ENCODE assay signal across 1 cellular context in the genomic region with DNA sequence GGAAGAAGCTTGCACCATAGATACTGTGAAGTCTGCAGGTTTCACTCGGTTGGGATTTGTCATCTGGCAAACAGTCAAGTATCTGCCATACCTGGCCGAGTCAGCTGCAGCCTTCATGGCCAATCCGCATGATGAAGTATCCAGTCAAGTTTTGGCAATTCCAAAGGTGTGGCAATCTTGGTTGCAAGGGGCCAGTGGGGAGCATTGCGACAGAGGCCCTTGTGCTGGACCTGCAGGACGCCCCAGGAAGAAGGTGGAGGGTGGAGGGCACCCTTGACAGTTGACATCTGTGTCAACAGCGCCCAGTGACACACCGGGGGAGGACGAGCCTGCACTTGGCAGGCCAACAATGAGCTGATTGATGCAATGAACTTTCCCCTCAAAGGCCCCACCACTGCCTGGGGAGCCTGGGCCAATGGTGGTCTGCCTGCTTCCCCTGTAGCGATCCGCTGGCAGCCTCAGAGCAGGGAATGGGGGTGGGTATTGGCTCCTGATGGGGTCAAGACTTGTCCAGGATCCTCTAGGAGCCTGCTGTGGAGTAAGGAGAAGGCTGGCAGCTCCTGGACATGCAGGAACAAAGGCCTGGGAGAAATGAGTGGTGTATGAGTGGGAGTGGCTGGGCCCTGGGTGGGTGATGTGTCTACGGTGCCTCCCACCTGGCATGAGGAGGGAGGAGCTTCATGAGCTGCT.
TF ChIP-seq lines count a peak whose summit lies in the region.

No MANE protein-coding gene starts in this region.

TF ChIP-seq in HepG2, 621 proteins besides CTCF, POLR2A, EP300 and RAD21 (continued from another document and continues in another):
- TF ChIP-seq, protein P1, sequence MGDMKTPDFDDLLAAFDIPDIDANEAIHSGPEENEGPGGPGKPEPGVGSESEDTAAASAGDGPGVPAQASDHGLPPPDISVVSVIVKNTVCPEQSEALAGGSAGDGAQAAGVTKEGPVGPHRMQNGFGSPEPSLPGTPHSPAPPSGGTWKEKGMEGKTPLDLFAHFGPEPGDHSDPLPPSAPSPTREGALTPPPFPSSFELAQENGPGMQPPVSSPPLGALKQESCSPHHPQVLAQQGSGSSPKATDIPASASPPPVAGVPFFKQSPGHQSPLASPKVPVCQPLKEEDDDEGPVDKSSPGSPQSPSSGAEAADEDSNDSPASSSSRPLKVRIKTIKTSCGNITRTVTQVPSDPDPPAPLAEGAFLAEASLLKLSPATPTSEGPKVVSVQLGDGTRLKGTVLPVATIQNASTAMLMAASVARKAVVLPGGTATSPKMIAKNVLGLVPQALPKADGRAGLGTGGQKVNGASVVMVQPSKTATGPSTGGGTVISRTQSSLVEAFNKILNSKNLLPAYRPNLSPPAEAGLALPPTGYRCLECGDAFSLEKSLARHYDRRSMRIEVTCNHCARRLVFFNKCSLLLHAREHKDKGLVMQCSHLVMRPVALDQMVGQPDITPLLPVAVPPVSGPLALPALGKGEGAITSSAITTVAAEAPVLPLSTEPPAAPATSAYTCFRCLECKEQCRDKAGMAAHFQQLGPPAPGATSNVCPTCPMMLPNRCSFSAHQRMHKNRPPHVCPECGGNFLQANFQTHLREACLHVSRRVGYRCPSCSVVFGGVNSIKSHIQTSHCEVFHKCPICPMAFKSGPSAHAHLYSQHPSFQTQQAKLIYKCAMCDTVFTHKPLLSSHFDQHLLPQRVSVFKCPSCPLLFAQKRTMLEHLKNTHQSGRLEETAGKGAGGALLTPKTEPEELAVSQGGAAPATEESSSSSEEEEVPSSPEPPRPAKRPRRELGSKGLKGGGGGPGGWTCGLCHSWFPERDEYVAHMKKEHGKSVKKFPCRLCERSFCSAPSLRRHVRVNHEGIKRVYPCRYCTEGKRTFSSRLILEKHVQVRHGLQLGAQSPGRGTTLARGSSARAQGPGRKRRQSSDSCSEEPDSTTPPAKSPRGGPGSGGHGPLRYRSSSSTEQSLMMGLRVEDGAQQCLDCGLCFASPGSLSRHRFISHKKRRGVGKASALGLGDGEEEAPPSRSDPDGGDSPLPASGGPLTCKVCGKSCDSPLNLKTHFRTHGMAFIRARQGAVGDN (CRISPR knock-in tag; IDR thresholded peaks at IDR 0.05), result peak; percentile 98
- TF ChIP-seq NFRKB (IDR thresholded peaks at IDR 0.05), result no peak
- peak; percentile 45 for TF ChIP-seq BRD4 (CRISPR knock-in tag; IDR thresholded peaks at IDR 0.05)
- TF ChIP-seq SETDB1 (CRISPR knock-in tag; IDR thresholded peaks at IDR 0.05; ENCODE audit: borderline replicate concordance), result no peak
- peak; percentile 95 for TF ChIP-seq FOXO1 (CRISPR knock-in tag; IDR thresholded peaks at IDR 0.05)
- peak; percentile 75 for TF ChIP-seq YY1 (IDR thresholded peaks at IDR 0.05; ENCODE audit: insufficient read depth, insufficient replicate concordance, low read depth, low read length)
- peak; percentile 99 for TF ChIP-seq MEIS1 (CRISPR knock-in tag; IDR thresholded peaks at IDR 0.05; ENCODE audit: borderline replicate concordance)
- TF ChIP-seq KDM1A (CRISPR knock-in tag; IDR thresholded peaks at IDR 0.05), result no peak; the same call in 1 of the 2 replicates
- peak; percentile 89; the same call in 1 of the 2 replicates for TF ChIP-seq ZNF136 (CRISPR knock-in tag; IDR thresholded peaks at IDR 0.05; ENCODE audit: low read depth)
- TF ChIP-seq BORCS8-MEF2B (CRISPR knock-in tag; IDR thresholded peaks at IDR 0.05), result no peak; the same call in 1 of the 2 replicates
- peak; percentile 87; the same call in 1 of the 2 replicates for TF ChIP-seq ZNF124 (CRISPR knock-in tag; IDR thresholded peaks at IDR 0.05)
- TF ChIP-seq ZSCAN30 (CRISPR knock-in tag; IDR thresholded peaks at IDR 0.05), result no peak
- peak; percentile 58; the same call in 1 of the 2 replicates for TF ChIP-seq ZNF598 (CRISPR knock-in tag; IDR thresholded peaks at IDR 0.05; ENCODE audit: borderline replicate concordance)
- TF ChIP-seq, protein P2, sequence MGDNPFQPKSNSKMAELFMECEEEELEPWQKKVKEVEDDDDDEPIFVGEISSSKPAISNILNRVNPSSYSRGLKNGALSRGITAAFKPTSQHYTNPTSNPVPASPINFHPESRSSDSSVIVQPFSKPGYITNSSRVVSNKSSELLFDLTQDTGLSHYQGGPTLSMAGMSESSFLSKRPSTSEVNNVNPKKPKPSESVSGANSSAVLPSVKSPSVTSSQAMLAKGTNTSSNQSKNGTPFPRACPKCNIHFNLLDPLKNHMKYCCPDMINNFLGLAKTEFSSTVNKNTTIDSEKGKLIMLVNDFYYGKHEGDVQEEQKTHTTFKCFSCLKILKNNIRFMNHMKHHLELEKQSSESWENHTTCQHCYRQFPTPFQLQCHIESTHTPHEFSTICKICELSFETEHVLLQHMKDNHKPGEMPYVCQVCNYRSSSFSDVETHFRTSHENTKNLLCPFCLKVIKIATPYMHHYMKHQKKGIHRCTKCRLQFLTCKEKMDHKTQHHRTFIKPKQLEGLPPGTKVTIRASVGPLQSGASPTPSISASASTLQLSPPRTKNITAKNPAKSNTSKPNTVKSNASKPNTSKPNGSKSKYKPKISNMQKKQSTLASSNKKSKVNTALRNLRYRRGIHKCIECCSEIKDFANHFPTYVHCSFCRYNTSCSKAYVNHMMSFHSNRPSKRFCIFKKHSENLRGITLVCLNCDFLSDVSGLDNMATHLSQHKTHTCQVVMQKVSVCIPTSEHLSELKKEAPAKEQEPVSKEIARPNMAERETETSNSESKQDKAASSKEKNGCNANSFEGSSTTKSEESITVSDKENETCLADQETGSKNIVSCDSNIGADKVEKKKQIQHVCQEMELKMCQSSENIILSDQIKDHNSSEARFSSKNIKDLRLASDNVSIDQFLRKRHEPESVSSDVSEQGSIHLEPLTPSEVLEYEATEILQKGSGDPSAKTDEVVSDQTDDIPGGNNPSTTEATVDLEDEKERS (CRISPR knock-in tag; IDR thresholded peaks at IDR 0.05), result peak; percentile 81
- TF ChIP-seq ZNF44 (CRISPR knock-in tag; IDR thresholded peaks at IDR 0.05), result no peak
- TF ChIP-seq STAT5B (CRISPR knock-in tag; IDR thresholded peaks at IDR 0.05), result no peak
- TF ChIP-seq ZNF142 (CRISPR knock-in tag; IDR thresholded peaks at IDR 0.05), result no peak; the same call in 1 of the 2 replicates
- peak; percentile 87; the same call in 1 of the 2 replicates for TF ChIP-seq ZBTB10 (CRISPR knock-in tag; IDR thresholded peaks at IDR 0.05; ENCODE audit: borderline replicate concordance)
- no peak for TF ChIP-seq ATF7 (IDR thresholded peaks at IDR 0.05)
- TF ChIP-seq ATF7 (CRISPR knock-in tag; IDR thresholded peaks at IDR 0.05), result peak; percentile 74; the same call in 1 of the 2 replicates
- TF ChIP-seq, protein P3, sequence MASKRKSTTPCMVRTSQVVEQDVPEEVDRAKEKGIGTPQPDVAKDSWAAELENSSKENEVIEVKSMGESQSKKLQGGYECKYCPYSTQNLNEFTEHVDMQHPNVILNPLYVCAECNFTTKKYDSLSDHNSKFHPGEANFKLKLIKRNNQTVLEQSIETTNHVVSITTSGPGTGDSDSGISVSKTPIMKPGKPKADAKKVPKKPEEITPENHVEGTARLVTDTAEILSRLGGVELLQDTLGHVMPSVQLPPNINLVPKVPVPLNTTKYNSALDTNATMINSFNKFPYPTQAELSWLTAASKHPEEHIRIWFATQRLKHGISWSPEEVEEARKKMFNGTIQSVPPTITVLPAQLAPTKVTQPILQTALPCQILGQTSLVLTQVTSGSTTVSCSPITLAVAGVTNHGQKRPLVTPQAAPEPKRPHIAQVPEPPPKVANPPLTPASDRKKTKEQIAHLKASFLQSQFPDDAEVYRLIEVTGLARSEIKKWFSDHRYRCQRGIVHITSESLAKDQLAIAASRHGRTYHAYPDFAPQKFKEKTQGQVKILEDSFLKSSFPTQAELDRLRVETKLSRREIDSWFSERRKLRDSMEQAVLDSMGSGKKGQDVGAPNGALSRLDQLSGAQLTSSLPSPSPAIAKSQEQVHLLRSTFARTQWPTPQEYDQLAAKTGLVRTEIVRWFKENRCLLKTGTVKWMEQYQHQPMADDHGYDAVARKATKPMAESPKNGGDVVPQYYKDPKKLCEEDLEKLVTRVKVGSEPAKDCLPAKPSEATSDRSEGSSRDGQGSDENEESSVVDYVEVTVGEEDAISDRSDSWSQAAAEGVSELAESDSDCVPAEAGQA (IDR thresholded peaks at IDR 0.05; ENCODE audit: low read depth), result peak; percentile 41; the same call in 1 of the 2 replicates
- TF ChIP-seq, protein P3 (CRISPR knock-in tag; IDR thresholded peaks at IDR 0.05; ENCODE audit: borderline replicate concordance), result no peak
- TF ChIP-seq ZNF235 (CRISPR knock-in tag; IDR thresholded peaks at IDR 0.05; ENCODE audit: borderline replicate concordance), result no peak
- peak; percentile 22; the same call in 1 of the 2 replicates for TF ChIP-seq ETV6 (CRISPR knock-in tag; conservative IDR thresholded peaks at IDR 0.05)
- TF ChIP-seq CREB1 (IDR thresholded peaks at IDR 0.05), result no peak
- TF ChIP-seq CREB1 (CRISPR knock-in tag; IDR thresholded peaks at IDR 0.05), result peak; percentile 57
- TF ChIP-seq PPARG (CRISPR knock-in tag; conservative IDR thresholded peaks at IDR 0.05), result peak; percentile 99
- TF ChIP-seq HMG20A (CRISPR knock-in tag; IDR thresholded peaks at IDR 0.05; ENCODE audit: borderline replicate concordance), result peak; percentile 84; the same call in 1 of the 2 replicates
- TF ChIP-seq ZNF549 (CRISPR knock-in tag; IDR thresholded peaks at IDR 0.05), result no peak
- TF ChIP-seq ZNF788 (CRISPR knock-in tag; IDR thresholded peaks at IDR 0.05; ENCODE audit: borderline replicate concordance), result peak; percentile 78; the same call in 1 of the 2 replicates
- TF ChIP-seq ZFP62 (CRISPR knock-in tag; IDR thresholded peaks at IDR 0.05), result no peak
- no peak for TF ChIP-seq ZNF484 (CRISPR knock-in tag; IDR thresholded peaks at IDR 0.05; ENCODE audit: borderline replicate concordance, low read depth)
- peak; percentile 84 for TF ChIP-seq ESRRA (CRISPR knock-in tag; IDR thresholded peaks at IDR 0.05; ENCODE audit: low read depth)
